In genomic region chr5:179858586-179859427, GRCh38 we compare ENCODE assay signal across 1 cellular context.
A peak's percentile ranks its signal among the peaks of the same experiment; 100 is the strongest.
TF ChIP-seq lines count a peak whose summit lies in the region.

Gene MRNIP, minus strand, starts transcription at chr5:179858817. Its CDS starts 21 bp downstream, at chr5:179858796.

TF ChIP-seq in K562, 482 proteins besides CTCF, POLR2A, EP300 and RAD21 (continued from another document and continues in another):
- TF ChIP-seq TOE1 (IDR thresholded peaks at IDR 0.05; ENCODE audit: borderline replicate concordance) (peak; percentile 58; the same call in 1 of the 2 replicates), TOE1 (CRISPR knock-in tag; IDR thresholded peaks at IDR 0.05; ENCODE audit: borderline replicate concordance, low read depth) (0 out of 2 replicates have a peak, but pooled peaks have one; percentile 10), ZNF507 (tag; conservative IDR thresholded peaks at IDR 0.05) (no peak), SETDB1 (IDR thresholded peaks at IDR 0.05; ENCODE audit: low read length) (no peak), GMEB1 (CRISPR knock-in tag; IDR thresholded peaks at IDR 0.05) (peak; percentile 93), LEF1 (IDR thresholded peaks at IDR 0.05) (no peak), ZNF347 (CRISPR knock-in tag; IDR thresholded peaks at IDR 0.05; ENCODE audit: low read depth) (no peak), ZNF395 (CRISPR knock-in tag; IDR thresholded peaks at IDR 0.05) (no peak), ZZZ3 (IDR thresholded peaks at IDR 0.05) (no peak), TEAD2 (tag; IDR thresholded peaks at IDR 0.05) (no peak), CUX1 (CRISPR knock-in tag; IDR thresholded peaks at IDR 0.05) (no peak), ZNF655 (CRISPR knock-in tag; IDR thresholded peaks at IDR 0.05) (no peak), GATA2 (CRISPR knock-in tag; IDR thresholded peaks at IDR 0.05) (no peak), SMARCE1 (IDR thresholded peaks at IDR 0.05) (no peak), ZNF740 (CRISPR knock-in tag; IDR thresholded peaks at IDR 0.05) (no peak), ZNF740 (tag; IDR thresholded peaks at IDR 0.05) (no peak), BRD4 (IDR thresholded peaks at IDR 0.05) (no peak), NELFE (IDR thresholded peaks at IDR 0.05; ENCODE audit: insufficient read depth, insufficient read length) (no peak), ELK1 (CRISPR knock-in tag; IDR thresholded peaks at IDR 0.05) (no peak), XRCC5 (IDR thresholded peaks at IDR 0.05; ENCODE audit: low read depth, low read length) (no peak; the same call in 1 of the 2 replicates), KDM4B (IDR thresholded peaks at IDR 0.05; ENCODE audit: borderline replicate concordance in 2 of 2, low read depth in 1 of 2) (peak in 1 of 2 experiments; percentile 80; a peak in 1 of 4 replicates), KLF13 (tag; IDR thresholded peaks at IDR 0.05; ENCODE audit: borderline replicate concordance, low read depth) (peak; percentile 82; the same call in 1 of the 2 replicates), RFX7 (CRISPR knock-in tag; IDR thresholded peaks at IDR 0.05) (no peak), PYGO2 (tag; IDR thresholded peaks at IDR 0.05) (no peak), CHD7 (IDR thresholded peaks at IDR 0.05; ENCODE audit: low read depth, low read length) (no peak), ZNF184 (CRISPR knock-in tag; IDR thresholded peaks at IDR 0.05) (no peak), TBL1XR1 (IDR thresholded peaks at IDR 0.05; ENCODE audit: low read length in 2 of 2) (no peak), RBM22 (IDR thresholded peaks at IDR 0.05; ENCODE audit: low read depth, low read length, poor library complexity, severe bottlenecking) (no peak), FOXK2 (conservative IDR thresholded peaks at IDR 0.05 in 1 of 2, IDR thresholded peaks at IDR 0.05 in 1 of 2; ENCODE audit: low read depth in 2 of 2) (peak in 1 of 2 experiments; percentile 37; a peak in 2 of 4 replicates), ZNF263 (CRISPR knock-in tag; IDR thresholded peaks at IDR 0.05; ENCODE audit: borderline replicate concordance) (no peak; the same call in 1 of the 2 replicates), KLF6 (CRISPR knock-in tag; IDR thresholded peaks at IDR 0.05; ENCODE audit: borderline replicate concordance) (no peak), FOXJ3 (CRISPR knock-in tag; IDR thresholded peaks at IDR 0.05) (no peak), PHF21A (IDR thresholded peaks at IDR 0.05; ENCODE audit: borderline replicate concordance, low read depth) (no peak), KHSRP (IDR thresholded peaks at IDR 0.05) (no peak)
